ENCODE assay signal across 25 cellular contexts in the genomic region with DNA sequence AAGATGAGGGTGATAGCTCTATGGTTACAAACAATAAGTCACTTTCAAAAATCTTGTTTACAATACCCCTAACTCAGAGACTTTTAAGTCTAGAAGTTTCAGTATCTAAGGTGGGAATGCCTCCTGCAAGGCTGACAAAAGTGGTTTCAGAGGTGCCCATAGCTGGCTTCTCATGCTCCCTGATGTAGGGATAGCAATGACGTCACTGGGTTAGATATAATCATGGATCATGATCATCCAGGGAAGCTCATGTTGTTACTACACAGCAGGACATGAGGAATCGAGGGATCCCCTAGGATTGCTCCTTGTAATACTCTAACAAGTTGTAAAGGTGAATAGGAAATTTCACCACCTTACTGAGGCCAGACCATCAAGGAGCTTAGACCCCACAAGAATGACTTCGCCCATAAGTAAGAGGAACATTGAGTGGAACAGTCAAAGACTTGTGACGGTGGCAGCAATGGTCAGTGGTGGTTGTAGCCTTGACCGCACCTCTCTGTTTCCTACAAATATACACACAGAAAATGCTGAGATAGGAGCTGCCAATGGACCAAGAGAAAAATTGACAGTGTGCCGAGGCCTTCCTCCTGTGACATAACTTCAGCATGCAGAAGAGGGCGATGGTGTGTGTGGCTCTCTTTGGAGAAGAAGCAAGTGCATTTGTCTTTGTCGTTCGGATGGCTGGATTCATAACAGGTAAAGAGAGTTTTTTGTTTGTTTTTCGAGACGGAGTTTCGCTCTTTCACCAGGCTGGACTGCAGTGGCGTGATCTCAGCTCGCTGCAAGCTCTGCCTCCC. TPM values are rescaled to one million over a fixed set of nuclear protein-coding genes. Genes with fewer than 3 reads are reported as not detected.
DNase-seq lines count a peak whose midpoint lies in the region; ATAC-seq, FAIRE-seq and TF ChIP-seq lines count a peak whose summit lies in the region.
"Had no signal": no experiment of that assay in that cellular context is flagged by ENCODE, and none has a peak within 500 bp of the region (broad histone marks: within the 10 kb centered on the region; RNA-seq: fewer than 3 reads in every experiment).

No MANE protein-coding gene starts in this region.

- no TSS peak for BruUV-seq in HepG2 (replicated peaks; lab: Mats Ljungman, UMichigan)

- no peaks in the 10 kb centered on the region for H3K36me3 ChIP-seq in Loucy (ENCODE audit: insufficient read depth, low read length)
- no peaks in the 10 kb centered on the region for H3K36me3 ChIP-seq in brain microvascular endothelial cell (replicated peaks)
- H3K36me3 ChIP-seq in HepG2 (replicated peaks in 1 of 2; ENCODE audit: control insufficient read depth in 1 of 2, insufficient read depth in 2 of 2, low read length in 2 of 2) = no peaks in the 10 kb centered on the region

- H3K27ac ChIP-seq in brain microvascular endothelial cell = no peak overlapping the region
- H3K27ac ChIP-seq in HepG2 (ENCODE audit: extremely low read length, insufficient read depth, low read length) = no peak overlapping the region
- H3K27ac ChIP-seq: A549, PC-9, RWPE1 had no signal

- POLR2A ChIA-PET in HepG2 (lab: Yijun Ruan, JAX) = no interaction called here

- no peak for DNase-seq in GM12864 (ENCODE audit: low read depth)
- no peak for DNase-seq in brain microvascular endothelial cell
- no peak for DNase-seq in HepG2 (ENCODE audit: low spot score)
- DNase-seq in T-helper 2 cell = no peak
- no peak for DNase-seq in dedifferentiated amniotic fluid mesenchymal stem cell (ENCODE audit: extremely low spot score)
- DNase-seq: C1 segment of cervical spinal cord, DMS79 treated with DMSO at 0.1 percent for 48 hours, KG1, NCI-H1105 treated with DMSO at 0.1 percent for 48 hours, NCI-H1694, NCI-H2081 treated with DMSO at 0.1 percent for 48 hours, NCI-H524, NCI-H82, SIG-M5, T-cell had no signal

- H3K79me2 ChIP-seq in Loucy (ENCODE audit: insufficient read depth, low read length) (no peaks in the 10 kb centered on the region), HepG2 (ENCODE audit: insufficient read depth, low read length) (no peaks in the 10 kb centered on the region)

- in situ Hi-C loops in brain microvascular endothelial cell (cut with HindIII; ENCODE audit: low pct_ligation_motif_present, low sequenced_read_pairs) = no loop called here
- in situ Hi-C loops in HepG2 (cut with HindIII; ENCODE audit: extremely low pct_ligation_motif_present, low pct_unique_long_range_greater_than_20kb) = no loop called here

- H3K9me3 ChIP-seq in Loucy (ENCODE audit: insufficient read depth, low read depth, low read length) = no peaks in the 10 kb centered on the region
- no peaks in the 10 kb centered on the region for H3K9me3 ChIP-seq in HepG2 (ENCODE audit: low read length)
- H3K9me3 ChIP-seq: A549 had no signal

- TF ChIP-seq EP300 in HepG2 (IDR thresholded peaks at IDR 0.05; ENCODE audit: low read depth in 2 of 2, low read length in 2 of 2) (no peak), HepG2 (CRISPR knock-in tag; IDR thresholded peaks at IDR 0.05; ENCODE audit: borderline replicate concordance) (no peak)

- no peak overlapping the region for H3K9ac ChIP-seq in Loucy (ENCODE audit: low read depth, low read length, poor library complexity, severe bottlenecking)
- no peak overlapping the region for H3K9ac ChIP-seq in HepG2 (ENCODE audit: insufficient read depth, low read depth, low read length)

- TF ChIP-seq RAD21 in HepG2 (CRISPR knock-in tag; IDR thresholded peaks at IDR 0.05) = no peak

- H3K4me3 ChIP-seq in GM12864 (ENCODE audit: low read depth, low read length) (no peak overlapping the region), Loucy (ENCODE audit: low read length, poor library complexity, severe bottlenecking) (no peak overlapping the region), brain microvascular endothelial cell (ENCODE audit: low read depth, low read length) (no peak overlapping the region), HepG2 (replicated peaks in 1 of 3; ENCODE audit: insufficient read depth in 1 of 3, low read depth in 2 of 3, low read length in 3 of 3) (no peak overlapping the region)
- H3K4me3 ChIP-seq: A549, PC-9 had no signal

- CTCF ChIA-PET in HepG2 (lab: Yijun Ruan, JAX; ENCODE audit: low intra/inter-chr PET ratio, low total read pairs) = no interaction called here

- H3F3A ChIP-seq in Loucy (ENCODE audit: low read depth) = no peaks in the 10 kb centered on the region

- H2AFZ ChIP-seq in Loucy (ENCODE audit: low read length) (no peak overlapping the region), HepG2 (ENCODE audit: low read length) (no peak overlapping the region)
- H2AFZ ChIP-seq: PC-9 had no signal

- intact Hi-C loops in HepG2 (cut with micrococcal nuclease; ENCODE audit: unreplicated experiment) = no loop called here

- H4K20me1 ChIP-seq in Loucy (ENCODE audit: insufficient read depth, low read length, poor library complexity, severe bottlenecking) (no peaks in the 10 kb centered on the region), HepG2 (ENCODE audit: insufficient read depth, low read length) (no peaks in the 10 kb centered on the region)

- no peak for TF ChIP-seq POLR2A in HepG2 (IDR thresholded peaks at IDR 0.05; ENCODE audit: insufficient read depth in 1 of 2, low read depth in 2 of 2, low read length in 2 of 2)

- H3K9me2 ChIP-seq in Loucy (replicated peaks; ENCODE audit: low read depth, low read length) = no peaks in the 10 kb centered on the region

- WGBS in HepG2 (ENCODE audit: low lambda C conversion rate) = 55% methylated on average over 14 of the region's 14 CpGs

- ATAC-seq in HepG2 (no peak), HG02763 (IDR thresholded peaks at IDR 0.05; ENCODE audit: unreplicated experiment) (no peak)
- ATAC-seq: A549, HCT116, SK-N-SH treated with all-trans-retinoic acid at 6 μM for 48 hours, T-cell had no signal

- TF ChIP-seq CTCF in GM12864 (IDR thresholded peaks at IDR 0.05; ENCODE audit: low read depth, low read length, missing control alignments) (peak; percentile 9), Loucy (conservative IDR thresholded peaks at IDR 0.05; ENCODE audit: low read length) (peak; percentile 25), brain microvascular endothelial cell (IDR thresholded peaks at IDR 0.05; ENCODE audit: low read depth, low read length, missing control alignments) (peak; percentile 7), HepG2 (CRISPR knock-in tag; IDR thresholded peaks at IDR 0.05) (0 out of 2 replicates have a peak, but pooled peaks have one; percentile 17)

- no peaks in the 10 kb centered on the region for H3K4me1 ChIP-seq in Loucy (ENCODE audit: insufficient read depth, low read length, poor library complexity, severe bottlenecking)
- no peaks in the 10 kb centered on the region for H3K4me1 ChIP-seq in HepG2 (ENCODE audit: insufficient read depth, low read length)
- H3K4me1 ChIP-seq: A549 had no signal

- FAIRE-seq in HepG2 (lab: Jason Lieb, UNC) = peak; percentile 4
- FAIRE-seq: A549, D721Med, G401.6 had no signal

- H3K27me3 ChIP-seq in Loucy (ENCODE audit: insufficient read depth, low read length, poor library complexity, severe bottlenecking) (no peaks in the 10 kb centered on the region), brain microvascular endothelial cell (replicated peaks) (no peaks in the 10 kb centered on the region), HepG2 (ENCODE audit: control insufficient read depth in 1 of 2, insufficient read depth in 2 of 2, low read length in 2 of 2) (peaks cover 3 to 21% of the 10 kb centered on the region in 2 experiments; a peak in 4 of 5 replicates)

- no peak overlapping the region for H3K4me2 ChIP-seq in Loucy (ENCODE audit: low read depth, low read length, poor library complexity, severe bottlenecking)
- H3K4me2 ChIP-seq in HepG2 (ENCODE audit: low read depth, low read length) = no peak overlapping the region
- H3K4me2 ChIP-seq: A549, PC-9 had no signal

RNA-seq across cellular contexts. Expression of gene APOL4, which starts 15.6 kb away (rescaled TPM):
- total RNA-seq in HepG2 (2016; rRNA removed; fragmentation: Illumina TruSeq; extraction: Trizol) = 0.45 and 0.77 TPM in 2 replicates
- not detected in 2 replicates for total RNA-seq in HepG2 (2016; cell fraction: cytosol; rRNA removed; fragmentation: Illumina TruSeq; extraction: Trizol; ENCODE audit: low read depth)
- 0.54 and 0.76 TPM in 2 replicates for total RNA-seq in HepG2 (2016; cell fraction: insoluble cytoplasmic fraction; rRNA removed; fragmentation: Illumina TruSeq; extraction: Trizol)
- total RNA-seq in HepG2 (2016; cell fraction: membrane; rRNA removed; fragmentation: Illumina TruSeq; extraction: Trizol) = 0.15 and 0.45 TPM in 2 replicates
- 0.78 and 0.91 TPM in 2 replicates for total RNA-seq in HepG2 (2016; cell fraction: nucleus; rRNA removed; fragmentation: Illumina TruSeq; extraction: Trizol)
- 2.8 and 4.9 TPM in 2 replicates for polyA plus RNA-seq in HepG2 (2011; rRNA removed)
- polyA plus RNA-seq in HepG2 (2011; cell fraction: cytosol; rRNA removed) = 1.8 and 3.0 TPM in 2 replicates
- polyA plus RNA-seq in HepG2 (2011; cell fraction: nucleus; rRNA removed) = 5.6 and 9.1 TPM in 2 replicates
- polyA plus RNA-seq in HepG2 (2012) = 3.2 and 7.5 TPM in 2 replicates
- polyA plus RNA-seq in HepG2 (2016; cell fraction: cytosol; fragmentation: Illumina TruSeq; extraction: Trizol; ENCODE audit: low read depth) = 0.06 and 0.10 TPM in 2 replicates
- polyA plus RNA-seq in HepG2 (2016; cell fraction: insoluble cytoplasmic fraction; fragmentation: Illumina TruSeq; extraction: Trizol; ENCODE audit: low read depth) = 0.57 and 0.62 TPM in 2 replicates
- polyA plus RNA-seq in HepG2 (2016; cell fraction: membrane; fragmentation: Illumina TruSeq; extraction: Trizol; ENCODE audit: low read depth) = 0.11 and 0.16 TPM in 2 replicates
- polyA plus RNA-seq in HepG2 (2016; cell fraction: nucleus; fragmentation: Illumina TruSeq; extraction: Trizol; ENCODE audit: insufficient read depth, low read depth) = 0.96 and 1.2 TPM in 2 replicates
- 1.5 TPM in 1 of 2 replicates, not detected in the other for polyA minus RNA-seq in HepG2 (2011; rRNA and poly(A)+ RNA removed; ENCODE audit: low replicate concordance)
- 0.70 and 1.5 TPM in 2 replicates for polyA minus RNA-seq in HepG2 (2011; cell fraction: cytosol; rRNA and poly(A)+ RNA removed)
- polyA minus RNA-seq in HepG2 (2011; cell fraction: nucleus; rRNA and poly(A)+ RNA removed) = 0.90 and 2.7 TPM in 2 replicates
- total RNA-seq: MCF 10A, PC-9 had no signal
- polyA plus RNA-seq: A549 had no signal

RNA-seq across cellular contexts. Expression of gene APOL3, which starts 25.5 kb away (rescaled TPM):
- total RNA-seq in HepG2 (2016; rRNA removed; fragmentation: Illumina TruSeq; extraction: Trizol) = 5.4 and 6.3 TPM in 2 replicates
- total RNA-seq in HepG2 (2016; cell fraction: cytosol; rRNA removed; fragmentation: Illumina TruSeq; extraction: Trizol; ENCODE audit: low read depth) = 0.71 and 1.1 TPM in 2 replicates
- total RNA-seq in HepG2 (2016; cell fraction: insoluble cytoplasmic fraction; rRNA removed; fragmentation: Illumina TruSeq; extraction: Trizol) = 5.4 and 5.5 TPM in 2 replicates
- total RNA-seq in HepG2 (2016; cell fraction: membrane; rRNA removed; fragmentation: Illumina TruSeq; extraction: Trizol) = 2.0 and 3.8 TPM in 2 replicates
- total RNA-seq in HepG2 (2016; cell fraction: nucleus; rRNA removed; fragmentation: Illumina TruSeq; extraction: Trizol) = 2.5 and 4.5 TPM in 2 replicates
- polyA plus RNA-seq in HepG2 (2011; rRNA removed) = 3.8 and 5.8 TPM in 2 replicates
- 4.1 and 4.6 TPM in 2 replicates for polyA plus RNA-seq in HepG2 (2011; cell fraction: cytosol; rRNA removed)
- polyA plus RNA-seq in HepG2 (2011; cell fraction: nucleus; rRNA removed) = 4.0 and 5.0 TPM in 2 replicates
- polyA plus RNA-seq in HepG2 (2012) = 4.2 and 4.9 TPM in 2 replicates
- polyA plus RNA-seq in HepG2 (2016; cell fraction: cytosol; fragmentation: Illumina TruSeq; extraction: Trizol; ENCODE audit: low read depth) = 0.36 and 0.58 TPM in 2 replicates
- polyA plus RNA-seq in HepG2 (2016; cell fraction: insoluble cytoplasmic fraction; fragmentation: Illumina TruSeq; extraction: Trizol; ENCODE audit: low read depth) = 3.5 TPM in 2 replicates
- 1.4 and 1.9 TPM in 2 replicates for polyA plus RNA-seq in HepG2 (2016; cell fraction: membrane; fragmentation: Illumina TruSeq; extraction: Trizol; ENCODE audit: low read depth)
- polyA plus RNA-seq in HepG2 (2016; cell fraction: nucleus; fragmentation: Illumina TruSeq; extraction: Trizol; ENCODE audit: insufficient read depth, low read depth) = 3.5 and 4.8 TPM in 2 replicates
- polyA minus RNA-seq in HepG2 (2011; rRNA and poly(A)+ RNA removed; ENCODE audit: low replicate concordance) = 1.1 and 6.2 TPM in 2 replicates
- 2.2 and 2.3 TPM in 2 replicates for polyA minus RNA-seq in HepG2 (2011; cell fraction: cytosol; rRNA and poly(A)+ RNA removed)
- polyA minus RNA-seq in HepG2 (2011; cell fraction: nucleus; rRNA and poly(A)+ RNA removed) = 2.4 and 7.7 TPM in 2 replicates
- polyA plus RNA-seq: A549 had no signal

RNA-seq across cellular contexts. Expression of gene APOL2, which starts 53.3 kb away (rescaled TPM):
- total RNA-seq in HepG2 (2016; rRNA removed; fragmentation: Illumina TruSeq; extraction: Trizol) = 28.7 and 34.3 TPM in 2 replicates
- total RNA-seq in HepG2 (2016; cell fraction: cytosol; rRNA removed; fragmentation: Illumina TruSeq; extraction: Trizol; ENCODE audit: low read depth) = 2.5 and 3.6 TPM in 2 replicates
- total RNA-seq in HepG2 (2016; cell fraction: insoluble cytoplasmic fraction; rRNA removed; fragmentation: Illumina TruSeq; extraction: Trizol) = 27.0 and 29.3 TPM in 2 replicates
- 8.2 and 9.0 TPM in 2 replicates for total RNA-seq in HepG2 (2016; cell fraction: membrane; rRNA removed; fragmentation: Illumina TruSeq; extraction: Trizol)
- total RNA-seq in HepG2 (2016; cell fraction: nucleus; rRNA removed; fragmentation: Illumina TruSeq; extraction: Trizol) = 16.8 and 21.4 TPM in 2 replicates
- 51.2 and 94.4 TPM in 2 replicates for polyA plus RNA-seq in HepG2 (2011; rRNA removed)
- polyA plus RNA-seq in HepG2 (2011; cell fraction: cytosol; rRNA removed) = 53.4 and 72.6 TPM in 2 replicates
- polyA plus RNA-seq in HepG2 (2011; cell fraction: nucleus; rRNA removed) = 195 and 245 TPM in 2 replicates
- polyA plus RNA-seq in HepG2 (2012) = 58.3 and 88.7 TPM in 2 replicates
- 1.8 TPM in 2 replicates for polyA plus RNA-seq in HepG2 (2016; cell fraction: cytosol; fragmentation: Illumina TruSeq; extraction: Trizol; ENCODE audit: low read depth)
- 20.2 and 26.3 TPM in 2 replicates for polyA plus RNA-seq in HepG2 (2016; cell fraction: insoluble cytoplasmic fraction; fragmentation: Illumina TruSeq; extraction: Trizol; ENCODE audit: low read depth)
- polyA plus RNA-seq in HepG2 (2016; cell fraction: membrane; fragmentation: Illumina TruSeq; extraction: Trizol; ENCODE audit: low read depth) = 4.4 and 5.1 TPM in 2 replicates
- polyA plus RNA-seq in HepG2 (2016; cell fraction: nucleus; fragmentation: Illumina TruSeq; extraction: Trizol; ENCODE audit: insufficient read depth, low read depth) = 31.6 and 34.2 TPM in 2 replicates
- 34.5 and 120 TPM in 2 replicates for polyA minus RNA-seq in HepG2 (2011; rRNA and poly(A)+ RNA removed; ENCODE audit: low replicate concordance)
- polyA minus RNA-seq in HepG2 (2011; cell fraction: cytosol; rRNA and poly(A)+ RNA removed) = 39.4 and 67.2 TPM in 2 replicates
- 44.7 and 77.3 TPM in 2 replicates for polyA minus RNA-seq in HepG2 (2011; cell fraction: nucleus; rRNA and poly(A)+ RNA removed)
